Comparison of ENCODE assay signal across 8 cellular contexts in genomic region chr1:17438977-17439249, GRCh38. TPM values are rescaled to one million over a fixed set of nuclear protein-coding genes. Genes with fewer than 3 reads are reported as not detected.
A peak's percentile ranks its signal among the peaks of the same experiment; 100 is the strongest.
DNase-seq lines count a peak whose midpoint lies in the region; ATAC-seq and TF ChIP-seq lines count a peak whose summit lies in the region.

No MANE protein-coding gene starts in this region.

- peak overlapping the region; percentile 99 for H3K4me3 ChIP-seq in SJSA1

- peak overlapping the region; percentile 98 for H3K4me3 Mint-ChIP-seq in CD4-positive, alpha-beta T cell
- H3K4me3 Mint-ChIP-seq in endothelial cell (ENCODE audit: unreplicated experiment) (peak overlapping the region; percentile 92), osteocyte (ENCODE audit: unreplicated experiment) (peak overlapping the region; percentile 96)

- TF ChIP-seq CTCF in CD4-positive, alpha-beta T cell (IDR thresholded peaks at IDR 0.05) = no peak
- no peak for TF ChIP-seq CTCF in endothelial cell (IDR thresholded peaks at IDR 0.05; ENCODE audit: unreplicated experiment)
- no peak for TF ChIP-seq CTCF in osteocyte (IDR thresholded peaks at IDR 0.05)

- intact Hi-C loops in CD4-positive, alpha-beta T cell (cut with DNase I, micrococcal nuclease) = loop anchor here (1.0 to 5.0 kb wide), 5 partner anchors 20 to 802 kb away; partner anchors contain the start of genes SDHB (in 2 of the 2) and ATP13A2 (in 1 of the 2)

- peaks cover 41% of the 10 kb centered on the region for H3K36me3 ChIP-seq in SJSA1

- H3K27me3 Mint-ChIP-seq in CD4-positive, alpha-beta T cell = no peaks in the 10 kb centered on the region
- H3K27me3 Mint-ChIP-seq in endothelial cell (ENCODE audit: unreplicated experiment) (peaks cover 14% of the 10 kb centered on the region), osteocyte (ENCODE audit: unreplicated experiment) (no peaks in the 10 kb centered on the region)

- CTCF ChIA-PET in CD4-positive, alpha-beta T cell (lab: Charles Lee) = no interaction called here

- H3K9me3 ChIP-seq in CD4-positive, alpha-beta T cell (ENCODE audit: control insufficient read depth, low read length) = no peaks in the 10 kb centered on the region
- peaks cover 6% of the 10 kb centered on the region for H3K9me3 ChIP-seq in SJSA1 (replicated peaks)

- H3K27me3 ChIP-seq in CD4-positive, alpha-beta T cell (ENCODE audit: control insufficient read depth, insufficient read depth, low read length) = no peaks in the 10 kb centered on the region
- H3K27me3 ChIP-seq in SJSA1 (replicated peaks) = no peaks in the 10 kb centered on the region

- peaks cover 50% of the 10 kb centered on the region for H3K4me1 Mint-ChIP-seq in CD4-positive, alpha-beta T cell (ENCODE audit: low read depth)
- peaks cover 44% of the 10 kb centered on the region for H3K4me1 Mint-ChIP-seq in endothelial cell (ENCODE audit: unreplicated experiment)
- peaks cover 54% of the 10 kb centered on the region for H3K4me1 Mint-ChIP-seq in osteocyte (ENCODE audit: unreplicated experiment)

- ATAC-seq in CD4-positive, alpha-beta T cell (ENCODE audit: poor library complexity) = no peak
- ATAC-seq in GM18873 (IDR thresholded peaks at IDR 0.05; ENCODE audit: low FRiP score, unreplicated experiment) = no peak

- POLR2A ChIA-PET in CD4-positive, alpha-beta T cell (lab: Charles Lee) = interaction anchor here (1.1 to 1.8 kb wide), 2 partner anchors 534 to 794 kb away, joined by 4 to 6 read pairs; no protein-coding TSS in a partner anchor

- peak overlapping the region; percentile 95 for H3K27ac Mint-ChIP-seq in CD4-positive, alpha-beta T cell
- H3K27ac Mint-ChIP-seq in endothelial cell (ENCODE audit: unreplicated experiment) (peak overlapping the region; percentile 93), osteocyte (ENCODE audit: unreplicated experiment) (peak overlapping the region; percentile 97)

- H3K27ac ChIP-seq in CD4-positive, alpha-beta T cell (ENCODE audit: low read depth, low read length) = peak overlapping the region; percentile 78
- H3K27ac ChIP-seq in SJSA1 = peak overlapping the region; percentile 88

- peaks cover 38% of the 10 kb centered on the region for H3K36me3 Mint-ChIP-seq in CD4-positive, alpha-beta T cell (ENCODE audit: low read depth)
- H3K36me3 Mint-ChIP-seq in endothelial cell (ENCODE audit: low read depth, unreplicated experiment) (no peaks in the 10 kb centered on the region), osteocyte (ENCODE audit: unreplicated experiment) (peaks cover 3% of the 10 kb centered on the region)

- H3K9me3 Mint-ChIP-seq in CD4-positive, alpha-beta T cell = no peaks in the 10 kb centered on the region
- H3K9me3 Mint-ChIP-seq in endothelial cell (ENCODE audit: unreplicated experiment) (no peaks in the 10 kb centered on the region), osteocyte (ENCODE audit: unreplicated experiment) (no peaks in the 10 kb centered on the region)

- H3K4me1 ChIP-seq in SJSA1 (replicated peaks) = peaks cover 42% of the 10 kb centered on the region

- peak in 2 of 10 experiments; percentile 3 to 9 for DNase-seq in CD4-positive, alpha-beta T cell
- DNase-seq in SJSA1 (ENCODE audit: low read depth in 1 of 2, low spot score in 2 of 2) (no peak), endothelial cell (ENCODE audit: low spot score) (peak; percentile 48), osteocyte (ENCODE audit: extremely low spot score, unreplicated experiment) (no peak), NCI-H345 treated with DMSO at 0.1 percent for 48 hours (lab: John Stamatoyannopoulos, UW; ENCODE audit: unreplicated experiment) (no peak), COLO829 (ENCODE audit: low spot score) (no peak)
- DNase-seq in NK-92 treated with Interleukin-12 subunit alpha and Interleukin-12 subunit beta, amount 100 ng/mL, for 24 hours (lab: John Stamatoyannopoulos, UW) = no peak

RNA-seq across cellular contexts. Expression of gene RCC2, which starts 0.6 kb away (rescaled TPM):
- 10 to 100 TPM; 20.1 to 21.0 TPM for total RNA-seq in CD4-positive, alpha-beta T cell
- 98.5 and 106 TPM in 2 replicates for total RNA-seq in SJSA1 (2014; rRNA removed; shearing (Covaris generic))
- total RNA-seq in endothelial cell (ENCODE audit: unreplicated experiment) (180 TPM), osteocyte (102 and 104 TPM in 2 replicates)
